Comparison of ENCODE assay signal across 8 cellular contexts in genomic region chr7:87059525-87060287, GRCh38. TPM values are rescaled to one million over a fixed set of nuclear protein-coding genes. Genes with fewer than 3 reads are reported as not detected.
DNase-seq lines count a peak whose midpoint lies in the region; ATAC-seq and TF ChIP-seq lines count a peak whose summit lies in the region.

TSS of gene ELAPOR2 (minus strand) at chr7:87059654. CDS start at chr7:87059513, 141 bp downstream.

- H3K9me3 Mint-ChIP-seq in activated CD4-positive, alpha-beta memory T cell treated with anti-CD3 and anti-CD28 coated beads, Interleukin-2, amount 10 ng/mL, durations not matched to agents 7 days and 5 days, result no peaks in the 10 kb centered on the region

- H3K4me3 Mint-ChIP-seq in activated CD4-positive, alpha-beta memory T cell treated with anti-CD3 and anti-CD28 coated beads, Interleukin-2, amount 10 ng/mL, durations not matched to agents 7 days and 5 days, result peak within 1 kb of the TSS; percentile 72

- CTCF ChIA-PET in activated CD4-positive, alpha-beta memory T cell treated with anti-CD3 and anti-CD28 coated beads, Interleukin-2, amount 10 ng/mL, durations not matched to agents 7 days and 5 days (lab: Charles Lee), result interaction anchor here (1.1 to 2.3 kb wide), 3 partner anchors 11 to 93 kb away, joined by 3 to 8 read pairs (median 3); partner anchors contain the start of gene DMTF1

- H3K4me1 Mint-ChIP-seq in activated CD4-positive, alpha-beta memory T cell treated with anti-CD3 and anti-CD28 coated beads, Interleukin-2, amount 10 ng/mL, durations not matched to agents 7 days and 5 days, result peaks cover 16% of the 10 kb centered on the region

- peak; percentile 67 for TF ChIP-seq POLR2A in GM19193 (IDR thresholded peaks at IDR 0.05; ENCODE audit: extremely low read depth, insufficient read depth, insufficient read length)

- H3K9ac ChIP-seq in BLaER1, result peak within 1 kb of the TSS; percentile 77

- peak; percentile 24 for TF ChIP-seq CTCF in lung (IDR thresholded peaks at IDR 0.05; ENCODE audit: control extremely low read depth, extremely low read depth)

- peak within 1 kb of the TSS; percentile 96 for H3K4me2 ChIP-seq in BLaER1

- H3K4me3 ChIP-seq in BLaER1, result peak within 1 kb of the TSS; percentile 84
- peak within 1 kb of the TSS; percentile 65 for H3K4me3 ChIP-seq in lung

- H3K27ac Mint-ChIP-seq in activated CD4-positive, alpha-beta memory T cell treated with anti-CD3 and anti-CD28 coated beads, Interleukin-2, amount 10 ng/mL, durations not matched to agents 7 days and 5 days, result peak within 1 kb of the TSS; percentile 16

- H3K9me3 ChIP-seq in BLaER1, result no peaks in the 10 kb centered on the region
- no peaks in the 10 kb centered on the region for H3K9me3 ChIP-seq in lung (ENCODE audit: control insufficient read depth in 2 of 2, insufficient read depth in 1 of 2, low read length in 1 of 2)

- H3K27ac ChIP-seq in BLaER1, result peak within 1 kb of the TSS; percentile 43; the same call in 1 of the 2 replicates
- H3K27ac ChIP-seq in lung (ENCODE audit: low read depth in 1 of 2, low read length in 1 of 2), result peak within 1 kb of the TSS in 1 of 2 donors; percentile 79

- H3K27me3 ChIP-seq in BLaER1 (no peaks in the 10 kb centered on the region), lung (ENCODE audit: control insufficient read depth, insufficient read depth) (no peaks in the 10 kb centered on the region)

- peak; percentile 88 for ATAC-seq in HG03378 (IDR thresholded peaks at IDR 0.05; ENCODE audit: unreplicated experiment)
- peak; percentile 95 for ATAC-seq in lung (ENCODE audit: insufficient read depth, low FRiP score)

- peaks cover 13% of the 10 kb centered on the region for H3K27me3 Mint-ChIP-seq in activated CD4-positive, alpha-beta memory T cell treated with anti-CD3 and anti-CD28 coated beads, Interleukin-2, amount 10 ng/mL, durations not matched to agents 7 days and 5 days

- H3K4me1 ChIP-seq in BLaER1 (peaks cover 15% of the 10 kb centered on the region), lung (ENCODE audit: control insufficient read depth in 2 of 2, insufficient read depth in 2 of 2, low read length in 2 of 2) (no peaks in the 10 kb centered on the region)

- POLR2A ChIA-PET in activated CD4-positive, alpha-beta memory T cell treated with anti-CD3 and anti-CD28 coated beads, Interleukin-2, amount 10 ng/mL, durations not matched to agents 7 days and 5 days (lab: Charles Lee), result interaction anchor here (1.2 to 3.0 kb wide), 2 partner anchors 93 to 139 kb away, joined by 3 to 16 read pairs; partner anchors contain the start of gene DMTF1

- no peaks in the 10 kb centered on the region for H3K36me3 Mint-ChIP-seq in activated CD4-positive, alpha-beta memory T cell treated with anti-CD3 and anti-CD28 coated beads, Interleukin-2, amount 10 ng/mL, durations not matched to agents 7 days and 5 days (ENCODE audit: low read depth)

- no peaks in the 10 kb centered on the region for H3K36me3 ChIP-seq in BLaER1
- no peaks in the 10 kb centered on the region for H3K36me3 ChIP-seq in lung (ENCODE audit: control insufficient read depth in 2 of 2, insufficient read depth in 2 of 2, low read length in 2 of 2)

- no peaks in the 10 kb centered on the region for H4K20me1 ChIP-seq in BLaER1

- WGBS in lung, 2 donors, result 1 to 2% methylated on average over 38 to 70 of the region's 70 CpGs

- DNase-seq in NCI-H524 (lab: John Stamatoyannopoulos, UW) (peak; percentile 85 to 93), lung (ENCODE audit: low spot score) (peak; percentile 79)
- peak; percentile 76 for DNase-seq in activated CD4-positive, alpha-beta memory T cell treated with anti-CD3 and anti-CD28 coated beads, Interleukin-2, amount 10 ng/mL, durations not matched to agents 7 days and 5 days
- DNase-seq in effector CD4-positive, alpha-beta T cell, result peak; percentile 72
- DNase-seq in stimulated activated CD4-positive, alpha-beta T cell treated with anti-CD3 and anti-CD28 coated beads, TNF-alpha, amount 100 ng/mL, for 48 hours (ENCODE audit: low read depth in 3 of 3), result peak; percentile 57 to 70 (median 60)

RNA-seq across cellular contexts. Expression of gene ELAPOR2, which starts in this region (rescaled TPM):
- total RNA-seq in activated CD4-positive, alpha-beta memory T cell treated with anti-CD3 and anti-CD28 coated beads, Interleukin-2, amount 10 ng/mL, durations not matched to agents 7 days and 5 days, result 1 to 10 TPM; 2.5 to 3.9 TPM
- 10 to 100 TPM; 60.0 to 64.1 TPM for total RNA-seq in lung
- polyA plus RNA-seq in lung, result 10 to 100 TPM; 16.1 to 16.3 TPM

Comparison
In these comparisons a context has a peak if more than half of its experiments do, and no peak if none do; other contexts are left out.
1. RNA of gene ELAPOR2 (total RNA-seq): 60.0 to 64.1 TPM in lung; 2.5 to 3.9 TPM in activated CD4-positive, alpha-beta memory T cell treated with anti-CD3 and anti-CD28 coated beads, Interleukin-2, amount 10 ng/mL, durations not matched to agents 7 days and 5 days; every median in the first group is over 10 times any median in the second.
2. Peak in every context shown above with its lines, with median percentiles within 50 percentile points of each other: DNase-seq.